ENCODE assay signal across 9 cellular contexts in genomic region chr7:17696422-17696821, GRCh38.
DNase-seq lines count a peak whose midpoint lies in the region; ATAC-seq and TF ChIP-seq lines count a peak whose summit lies in the region.
"Had no signal": no experiment of that assay in that cellular context is flagged by ENCODE, and none has a peak within 500 bp of the region (broad histone marks: within the 10 kb centered on the region; RNA-seq: fewer than 3 reads in every experiment).

No MANE protein-coding gene starts in this region.

- CTCF ChIA-PET in RWPE1 (lab: Yijun Ruan, JAX): interaction anchor here (0.6 kb wide), 1 partner anchor 607 kb away, joined by 3 read pairs; no protein-coding TSS in a partner anchor

- no peak overlapping the region for H3K4me3 ChIP-seq in HAP-1

- peak; percentile 59 to 80 for DNase-seq in HAP-1 (ENCODE audit: low spot score in 2 of 2)
- peak; percentile 91 for DNase-seq in RWPE1 (ENCODE audit: low spot score)
- peak; percentile 98 for DNase-seq in fibroblast of the conjunctiva (ENCODE audit: low read depth)
- DNase-seq in sciatic nerve (ENCODE audit: low spot score): peak; percentile 87
- DNase-seq in NCI-H2171 (lab: John Stamatoyannopoulos, UW): no peak
- DNase-seq: NCI-H187 treated with DMSO at 0.1 percent for 48 hours had no signal

- H3K36me3 ChIP-seq in HAP-1 (replicated peaks): no peaks in the 10 kb centered on the region

- ATAC-seq in sciatic nerve: peak; percentile 99
- ATAC-seq in HG02884 (IDR thresholded peaks at IDR 0.05; ENCODE audit: unreplicated experiment): no peak
- no peak for ATAC-seq in HG02798 (IDR thresholded peaks at IDR 0.05; ENCODE audit: poor library complexity, unreplicated experiment)
- no peak for ATAC-seq in HG03469 (IDR thresholded peaks at IDR 0.05; ENCODE audit: unreplicated experiment)

- peaks cover 4% of the 10 kb centered on the region for H3K4me1 ChIP-seq in HAP-1

- in situ Hi-C loops in HAP-1 (cut with MboI; ENCODE audit: low sequenced_read_pairs): no loop called here

- no peak for TF ChIP-seq CTCF in RWPE1 (conservative IDR thresholded peaks at IDR 0.05; ENCODE audit: low read depth)

- H3K27ac ChIP-seq in RWPE1: peak overlapping the region; percentile 79

- H3K27me3 ChIP-seq in HAP-1 (ENCODE audit: low read depth): no peaks in the 10 kb centered on the region

- POLR2A ChIA-PET in RWPE1 (lab: Yijun Ruan, JAX; ENCODE audit: low non-redundant PET): no interaction called here

- intact Hi-C loops in sciatic nerve (cut with DNase I): no loop called here

- H3K9me3 ChIP-seq in HAP-1: no peaks in the 10 kb centered on the region; the same call in 1 of the 2 replicates
